In the genomic region with DNA sequence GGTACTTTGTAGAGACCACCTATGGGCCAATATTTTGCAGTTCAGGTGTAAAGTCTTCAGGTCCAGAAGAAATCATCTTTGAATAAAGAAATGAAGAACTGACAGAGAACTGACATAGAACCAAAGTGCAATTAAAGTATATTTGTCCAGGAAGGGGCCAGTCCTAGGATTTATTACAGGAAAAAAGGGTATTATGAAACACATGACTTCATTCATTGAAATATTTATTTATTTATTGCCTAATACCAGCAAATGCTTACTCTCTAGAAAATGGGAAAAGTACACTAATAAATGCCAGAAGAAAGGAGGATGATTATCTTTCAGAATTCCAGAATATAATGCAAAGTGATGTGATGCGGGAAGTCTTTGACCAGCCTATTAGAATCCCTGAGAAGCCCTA, we compare ENCODE assay signal across 18 cellular contexts.
DNase-seq lines count a peak whose midpoint lies in the region; ATAC-seq, FAIRE-seq and TF ChIP-seq lines count a peak whose summit lies in the region.
"Had no signal": no experiment of that assay in that cellular context is flagged by ENCODE, and none has a peak within 500 bp of the region (broad histone marks: within the 10 kb centered on the region; RNA-seq: fewer than 3 reads in every experiment).

No MANE protein-coding gene starts in this region.

- TF ChIP-seq EP300 in gastroesophageal sphincter (IDR thresholded peaks at IDR 0.05) = no peak

- no TSS peak for BruUV-seq in endothelial cell of umbilical vein (replicated peaks; lab: Mats Ljungman, UMichigan)

- H2AFZ ChIP-seq in endothelial cell of umbilical vein (ENCODE audit: low read depth, low read length) = no peak overlapping the region

- H3K27ac ChIP-seq in endothelial cell of umbilical vein (ENCODE audit: insufficient read depth, low read depth, low read length) (no peak overlapping the region), gastroesophageal sphincter (no peak overlapping the region)

- H3K9ac ChIP-seq in endothelial cell of umbilical vein (replicated peaks; ENCODE audit: extremely low read depth, insufficient read depth, low read length) = no peak overlapping the region

- FAIRE-seq in endothelial cell of umbilical vein (lab: Jason Lieb, UNC) = no peak
- FAIRE-seq: A204.1, G401.6, K562 had no signal

- H3K36me3 ChIP-seq in endothelial cell of umbilical vein (ENCODE audit: control insufficient read depth in 2 of 2, extremely low read depth in 1 of 2, insufficient read depth in 2 of 2, low read length in 2 of 2) (no peaks in the 10 kb centered on the region), gastroesophageal sphincter (no peaks in the 10 kb centered on the region)

- DNase-seq in left cardiac atrium (no peak), cardiac septum (ENCODE audit: low spot score) (no peak), endothelial cell of umbilical vein (ENCODE audit: low read depth, low spot score) (peak; percentile 6), iPS-NIHi11 (ENCODE audit: low spot score) (no peak), NCI-H69 (lab: John Stamatoyannopoulos, UW) (no peak), NCI-H1436 (lab: John Stamatoyannopoulos, UW) (no peak)
- DNase-seq: Caco-2; CD4-positive, alpha-beta T cell; H7; NCI-H1105; NCI-H1694 treated with DMSO at 0.1 percent for 48 hours; NCI-H510A; PC-3 had no signal

- H3K27me3 ChIP-seq in endothelial cell of umbilical vein (ENCODE audit: control insufficient read depth in 2 of 2, insufficient read depth in 2 of 2, low read length in 2 of 2) (no peaks in the 10 kb centered on the region), gastroesophageal sphincter (no peaks in the 10 kb centered on the region)

- CTCF ChIA-PET in endothelial cell of umbilical vein (lab: Charles Lee) = no interaction called here

- ATAC-seq in left cardiac atrium (peak; percentile 27 to 46), gastroesophageal sphincter (peak; percentile 57), GM18870 (IDR thresholded peaks at IDR 0.05; ENCODE audit: unreplicated experiment) (no peak)
- ATAC-seq: K562, PC-3 had no signal

- 94 to 100% methylated on average over 1 of the region's 1 CpG for WGBS in gastroesophageal sphincter (ENCODE audit: low coverage in 1 of 2), 2 donors

- H3K4me1 ChIP-seq in endothelial cell of umbilical vein (ENCODE audit: control insufficient read depth, extremely low read depth, insufficient read depth, low read length) = no peaks in the 10 kb centered on the region
- H3K4me1 ChIP-seq in gastroesophageal sphincter = peaks cover 0 to 5% (median 0%) of the 10 kb centered on the region in 3 donors
- H3K4me1 ChIP-seq: Caco-2 had no signal

- H3K79me2 ChIP-seq in endothelial cell of umbilical vein (ENCODE audit: control insufficient read depth, insufficient read depth, low read length) = no peaks in the 10 kb centered on the region

- dilution Hi-C loops in endothelial cell of umbilical vein (cut with MboI; ENCODE audit: extremely low pct_ligation_motif_present, low sequenced_read_pairs) = no loop called here

- H3K4me2 ChIP-seq in endothelial cell of umbilical vein (ENCODE audit: insufficient read depth, low read length) = no peak overlapping the region

- POLR2A ChIA-PET in endothelial cell of umbilical vein (lab: Charles Lee) = no interaction called here

- H4K20me1 ChIP-seq in endothelial cell of umbilical vein (replicated peaks; ENCODE audit: control insufficient read depth, extremely low read depth, insufficient read depth, low read length) = no peaks in the 10 kb centered on the region

- TF ChIP-seq POLR2A in endothelial cell of umbilical vein (IDR thresholded peaks at IDR 0.05; ENCODE audit: low read depth, low read length) (no peak), gastroesophageal sphincter (IDR thresholded peaks at IDR 0.05) (no peak)

- H3K4me3 ChIP-seq in endothelial cell of umbilical vein (replicated peaks in 1 of 3; ENCODE audit: insufficient read depth in 1 of 3, low read depth in 1 of 3, low read length in 3 of 3) = no peak overlapping the region
- H3K4me3 ChIP-seq in gastroesophageal sphincter = no peak overlapping the region
- H3K4me3 ChIP-seq: K562 had no signal

- intact Hi-C loops in left cardiac atrium (cut with DNase I) (no loop called here), cardiac septum (cut with DNase I) (no loop called here), endothelial cell of umbilical vein (cut with micrococcal nuclease) (no loop called here)

- TF ChIP-seq CTCF in endothelial cell of umbilical vein (IDR thresholded peaks at IDR 0.05; ENCODE audit: extremely low read depth in 1 of 2, insufficient read depth in 1 of 2, low read depth in 1 of 2, low read length in 2 of 2) (no peak), gastroesophageal sphincter (IDR thresholded peaks at IDR 0.05) (no peak)

- no peaks in the 10 kb centered on the region for H3K9me3 ChIP-seq in endothelial cell of umbilical vein (replicated peaks; ENCODE audit: control insufficient read depth, insufficient read depth, low read length)
- no peaks in the 10 kb centered on the region for H3K9me3 ChIP-seq in gastroesophageal sphincter
- H3K9me3 ChIP-seq: Caco-2 had no signal

- H3K9me1 ChIP-seq in endothelial cell of umbilical vein (replicated peaks; ENCODE audit: control insufficient read depth, extremely low read depth, insufficient read depth, low read length) = no peaks in the 10 kb centered on the region

TF ChIP-seq in endothelial cell of umbilical vein, 7 proteins besides CTCF, POLR2A, EP300 and RAD21:
- TF ChIP-seq EZH2 (IDR thresholded peaks at IDR 0.05; ENCODE audit: borderline replicate concordance, low read depth, low read length, severe bottlenecking) (no peak), GATA2 (IDR thresholded peaks at IDR 0.05; ENCODE audit: insufficient read depth, insufficient read length, low read depth, low read length) (no peak), MYC (IDR thresholded peaks at IDR 0.05; ENCODE audit: low read depth, low read length) (no peak), FOS (IDR thresholded peaks at IDR 0.05; ENCODE audit: borderline replicate concordance, insufficient read depth, low read length) (no peak), POLR2AphosphoS5 (IDR thresholded peaks at IDR 0.05; ENCODE audit: insufficient read depth, low read depth, low read length) (no peak), JUN (IDR thresholded peaks at IDR 0.05; ENCODE audit: borderline replicate concordance, insufficient read depth, insufficient read length, low read depth) (no peak)
- TF ChIP-seq, protein P1, sequence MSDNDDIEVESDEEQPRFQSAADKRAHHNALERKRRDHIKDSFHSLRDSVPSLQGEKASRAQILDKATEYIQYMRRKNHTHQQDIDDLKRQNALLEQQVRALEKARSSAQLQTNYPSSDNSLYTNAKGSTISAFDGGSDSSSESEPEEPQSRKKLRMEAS (IDR thresholded peaks at IDR 0.05; ENCODE audit: insufficient read depth, insufficient read length) = no peak
